ENCODE assay signal across 1 cellular context in genomic region chr7:135509839-135510602, GRCh38.
TF ChIP-seq lines count a peak whose summit lies in the region.

Gene CNOT4, minus strand, starts transcription at chr7:135510102. Its CDS starts 71,771 bp downstream, at chr7:135438331.

TF ChIP-seq in HepG2, 621 proteins besides CTCF, POLR2A, EP300 and RAD21 (continued from another document):
- TF ChIP-seq TRAFD1 (CRISPR knock-in tag; IDR thresholded peaks at IDR 0.05; ENCODE audit: borderline replicate concordance) (no peak), ZNF841 (CRISPR knock-in tag; IDR thresholded peaks at IDR 0.05; ENCODE audit: borderline replicate concordance) (no peak), ZNF33A (CRISPR knock-in tag; IDR thresholded peaks at IDR 0.05; ENCODE audit: borderline replicate concordance) (no peak), SAP130 (CRISPR knock-in tag; IDR thresholded peaks at IDR 0.05; ENCODE audit: low read depth) (peak; percentile 89), SALL1 (CRISPR knock-in tag; IDR thresholded peaks at IDR 0.05) (peak; percentile 51; the same call in 1 of the 2 replicates), NFYC (CRISPR knock-in tag; IDR thresholded peaks at IDR 0.05) (no peak), ZNF749 (CRISPR knock-in tag; IDR thresholded peaks at IDR 0.05; ENCODE audit: borderline replicate concordance) (no peak), ISL2 (CRISPR knock-in tag; IDR thresholded peaks at IDR 0.05) (no peak), ZFP1 (CRISPR knock-in tag; IDR thresholded peaks at IDR 0.05) (no peak), HNRNPLL (IDR thresholded peaks at IDR 0.05; ENCODE audit: low read depth, low read length, poor library complexity, severe bottlenecking) (peak; percentile 42), ZFP36L1 (CRISPR knock-in tag; IDR thresholded peaks at IDR 0.05) (no peak), ZFP82 (CRISPR knock-in tag; IDR thresholded peaks at IDR 0.05; ENCODE audit: borderline replicate concordance) (no peak), ZNF790 (CRISPR knock-in tag; IDR thresholded peaks at IDR 0.05; ENCODE audit: borderline replicate concordance) (no peak), E2F2 (CRISPR knock-in tag; IDR thresholded peaks at IDR 0.05; ENCODE audit: borderline replicate concordance) (no peak), ZFP90 (CRISPR knock-in tag; IDR thresholded peaks at IDR 0.05; ENCODE audit: borderline replicate concordance) (no peak; the same call in 1 of the 2 replicates), ZHX1 (CRISPR knock-in tag; IDR thresholded peaks at IDR 0.05; ENCODE audit: low read depth) (no peak)
- TF ChIP-seq, protein P1, sequence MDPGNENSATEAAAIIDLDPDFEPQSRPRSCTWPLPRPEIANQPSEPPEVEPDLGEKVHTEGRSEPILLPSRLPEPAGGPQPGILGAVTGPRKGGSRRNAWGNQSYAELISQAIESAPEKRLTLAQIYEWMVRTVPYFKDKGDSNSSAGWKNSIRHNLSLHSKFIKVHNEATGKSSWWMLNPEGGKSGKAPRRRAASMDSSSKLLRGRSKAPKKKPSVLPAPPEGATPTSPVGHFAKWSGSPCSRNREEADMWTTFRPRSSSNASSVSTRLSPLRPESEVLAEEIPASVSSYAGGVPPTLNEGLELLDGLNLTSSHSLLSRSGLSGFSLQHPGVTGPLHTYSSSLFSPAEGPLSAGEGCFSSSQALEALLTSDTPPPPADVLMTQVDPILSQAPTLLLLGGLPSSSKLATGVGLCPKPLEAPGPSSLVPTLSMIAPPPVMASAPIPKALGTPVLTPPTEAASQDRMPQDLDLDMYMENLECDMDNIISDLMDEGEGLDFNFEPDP (CRISPR knock-in tag; conservative IDR thresholded peaks at IDR 0.05): 0 out of 2 replicates have a peak, but pooled peaks have one; percentile 45
- TF ChIP-seq, protein P2, sequence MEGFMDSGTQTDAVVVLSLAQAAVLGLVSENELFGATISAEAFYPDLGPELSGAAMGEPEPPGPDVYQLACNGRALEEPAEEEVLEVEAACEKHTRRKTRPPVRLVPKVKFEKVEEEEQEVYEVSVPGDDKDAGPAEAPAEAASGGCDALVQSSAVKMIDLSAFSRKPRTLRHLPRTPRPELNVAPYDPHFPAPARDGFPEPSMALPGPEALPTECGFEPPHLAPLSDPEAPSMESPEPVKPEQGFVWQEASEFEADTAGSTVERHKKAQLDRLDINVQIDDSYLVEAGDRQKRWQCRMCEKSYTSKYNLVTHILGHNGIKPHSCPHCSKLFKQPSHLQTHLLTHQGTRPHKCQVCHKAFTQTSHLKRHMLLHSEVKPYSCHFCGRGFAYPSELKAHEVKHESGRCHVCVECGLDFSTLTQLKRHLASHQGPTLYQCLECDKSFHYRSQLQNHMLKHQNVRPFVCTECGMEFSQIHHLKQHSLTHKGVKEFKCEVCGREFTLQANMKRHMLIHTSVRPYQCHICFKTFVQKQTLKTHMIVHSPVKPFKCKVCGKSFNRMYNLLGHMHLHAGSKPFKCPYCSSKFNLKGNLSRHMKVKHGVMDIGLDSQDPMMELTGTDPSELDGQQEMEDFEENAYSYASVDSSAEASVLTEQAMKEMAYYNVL (CRISPR knock-in tag; IDR thresholded peaks at IDR 0.05; ENCODE audit: borderline replicate concordance): no peak
TF ChIP-seq in HepG2: peak in this region for 190.
